In genomic region chr5:137629646-137630045, GRCh38 we compare ENCODE assay signal across 8 cellular contexts.
DNase-seq lines count a peak whose midpoint lies in the region; ATAC-seq lines count a peak whose summit lies in the region.

No MANE protein-coding gene starts in this region.

- H3K4me1 Mint-ChIP-seq in activated naive CD8-positive, alpha-beta T cell treated with anti-CD3 and anti-CD28 coated beads, Interleukin-2, amount 10 ng/mL, durations not matched to agents 7 days and 5 days = peaks cover 3% of the 10 kb centered on the region
- H3K4me1 Mint-ChIP-seq in activated naive CD8-positive, alpha-beta T cell treated with anti-CD3 and anti-CD28 coated beads for 36 hours = peaks cover 3% of the 10 kb centered on the region

- POLR2A ChIA-PET in activated naive CD8-positive, alpha-beta T cell treated with anti-CD3 and anti-CD28 coated beads, Interleukin-2, amount 10 ng/mL, durations not matched to agents 7 days and 5 days (lab: Charles Lee) = interaction anchor here (1.7 kb wide), 1 partner anchor 124 kb away, joined by 6 read pairs; no protein-coding TSS in a partner anchor

- H3K4me3 Mint-ChIP-seq in activated naive CD8-positive, alpha-beta T cell treated with anti-CD3 and anti-CD28 coated beads, Interleukin-2, amount 10 ng/mL, durations not matched to agents 7 days and 5 days = no peak overlapping the region
- H3K4me3 Mint-ChIP-seq in activated naive CD8-positive, alpha-beta T cell treated with anti-CD3 and anti-CD28 coated beads for 36 hours = no peak overlapping the region

- H3K9me3 Mint-ChIP-seq in activated naive CD8-positive, alpha-beta T cell treated with anti-CD3 and anti-CD28 coated beads, Interleukin-2, amount 10 ng/mL, durations not matched to agents 7 days and 5 days = no peaks in the 10 kb centered on the region
- H3K9me3 Mint-ChIP-seq in activated naive CD8-positive, alpha-beta T cell treated with anti-CD3 and anti-CD28 coated beads for 36 hours = no peaks in the 10 kb centered on the region

- ATAC-seq in activated naive CD8-positive, alpha-beta T cell treated with anti-CD3 and anti-CD28 coated beads, Interleukin-2, amount 10 ng/mL, durations not matched to agents 7 days and 5 days (ENCODE audit: low read depth) = peak; percentile 72
- ATAC-seq in HG02610 (IDR thresholded peaks at IDR 0.05; ENCODE audit: unreplicated experiment) = peak; percentile 65

- peaks cover 2% of the 10 kb centered on the region for H3K36me3 Mint-ChIP-seq in activated naive CD8-positive, alpha-beta T cell treated with anti-CD3 and anti-CD28 coated beads, Interleukin-2, amount 10 ng/mL, durations not matched to agents 7 days and 5 days
- peaks cover 11% of the 10 kb centered on the region for H3K36me3 Mint-ChIP-seq in activated naive CD8-positive, alpha-beta T cell treated with anti-CD3 and anti-CD28 coated beads for 36 hours

- no peak overlapping the region for H3K27ac Mint-ChIP-seq in activated naive CD8-positive, alpha-beta T cell treated with anti-CD3 and anti-CD28 coated beads, Interleukin-2, amount 10 ng/mL, durations not matched to agents 7 days and 5 days
- H3K27ac Mint-ChIP-seq in activated naive CD8-positive, alpha-beta T cell treated with anti-CD3 and anti-CD28 coated beads for 36 hours = no peak overlapping the region

- peak; percentile 33 for DNase-seq in activated naive CD8-positive, alpha-beta T cell treated with anti-CD3 and anti-CD28 coated beads, Interleukin-2, amount 10 ng/mL, durations not matched to agents 7 days and 5 days
- DNase-seq in activated naive CD8-positive, alpha-beta T cell treated with anti-CD3 and anti-CD28 coated beads for 36 hours = no peak
- DNase-seq in NCI-H2227 treated with DMSO at 0.1 percent for 48 hours (lab: John Stamatoyannopoulos, UW) = peak; percentile 35
- peak; percentile 27 for DNase-seq in activated T-cell treated with anti-CD3 and anti-CD28 coated beads, Interleukin-2, amount 50 U/mL, for 1 hour
- DNase-seq in glomerular visceral epithelial cell (ENCODE audit: extremely low spot score) = peak; percentile 57
- DNase-seq in pons (ENCODE audit: low spot score) = peak; percentile 70
- no peak for DNase-seq in activated gamma-delta T cell treated with Interleukin-2 at 50 U/mL for 16 hours

- H3K27me3 Mint-ChIP-seq in activated naive CD8-positive, alpha-beta T cell treated with anti-CD3 and anti-CD28 coated beads, Interleukin-2, amount 10 ng/mL, durations not matched to agents 7 days and 5 days = no peaks in the 10 kb centered on the region
- no peaks in the 10 kb centered on the region for H3K27me3 Mint-ChIP-seq in activated naive CD8-positive, alpha-beta T cell treated with anti-CD3 and anti-CD28 coated beads for 36 hours

Comparison
In these comparisons a context has a peak if more than half of its experiments do, and no peak if none do; other contexts are left out.
1. DNase-seq: peak in activated naive CD8-positive, alpha-beta T cell treated with anti-CD3 and anti-CD28 coated beads, Interleukin-2, amount 10 ng/mL, durations not matched to agents 7 days and 5 days (single experiment), NCI-H2227 treated with DMSO at 0.1 percent for 48 hours (single experiment), activated T-cell treated with anti-CD3 and anti-CD28 coated beads, Interleukin-2, amount 50 U/mL, for 1 hour (single experiment), glomerular visceral epithelial cell (single experiment) and pons (single experiment); none in activated naive CD8-positive, alpha-beta T cell treated with anti-CD3 and anti-CD28 coated beads for 36 hours (single experiment) and activated gamma-delta T cell treated with Interleukin-2 at 50 U/mL for 16 hours (single experiment).